Comparison of ENCODE assay signal across 1 cellular context in genomic region chr19:45881909-45882528, GRCh38.
TF ChIP-seq lines count a peak whose summit lies in the region.

No MANE protein-coding gene starts in this region.

TF ChIP-seq in HepG2, 621 proteins besides CTCF, POLR2A, EP300 and RAD21 (continued from another document and continues in another):
- TF ChIP-seq, protein P1, sequence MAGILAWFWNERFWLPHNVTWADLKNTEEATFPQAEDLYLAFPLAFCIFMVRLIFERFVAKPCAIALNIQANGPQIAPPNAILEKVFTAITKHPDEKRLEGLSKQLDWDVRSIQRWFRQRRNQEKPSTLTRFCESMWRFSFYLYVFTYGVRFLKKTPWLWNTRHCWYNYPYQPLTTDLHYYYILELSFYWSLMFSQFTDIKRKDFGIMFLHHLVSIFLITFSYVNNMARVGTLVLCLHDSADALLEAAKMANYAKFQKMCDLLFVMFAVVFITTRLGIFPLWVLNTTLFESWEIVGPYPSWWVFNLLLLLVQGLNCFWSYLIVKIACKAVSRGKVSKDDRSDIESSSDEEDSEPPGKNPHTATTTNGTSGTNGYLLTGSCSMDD (CRISPR knock-in tag; IDR thresholded peaks at IDR 0.05) = no peak
- TF ChIP-seq ZNF232 (CRISPR knock-in tag; IDR thresholded peaks at IDR 0.05; ENCODE audit: borderline replicate concordance) (no peak), MAFF (IDR thresholded peaks at IDR 0.05; ENCODE audit: low read depth, low read length) (no peak), ZNF597 (CRISPR knock-in tag; IDR thresholded peaks at IDR 0.05) (no peak), ZNF772 (CRISPR knock-in tag; IDR thresholded peaks at IDR 0.05) (no peak; the same call in 1 of the 2 replicates), MTA1 (CRISPR knock-in tag; IDR thresholded peaks at IDR 0.05; ENCODE audit: borderline replicate concordance) (no peak), GLMP (CRISPR knock-in tag; IDR thresholded peaks at IDR 0.05; ENCODE audit: borderline replicate concordance) (no peak), ZNF432 (CRISPR knock-in tag; IDR thresholded peaks at IDR 0.05; ENCODE audit: borderline replicate concordance) (no peak), ZNF839 (CRISPR knock-in tag; IDR thresholded peaks at IDR 0.05; ENCODE audit: borderline replicate concordance) (peak; percentile 6; the same call in 1 of the 2 replicates), SALL1 (CRISPR knock-in tag; IDR thresholded peaks at IDR 0.05) (peak; percentile 56; the same call in 1 of the 2 replicates), DPF2 (CRISPR knock-in tag; IDR thresholded peaks at IDR 0.05; ENCODE audit: borderline replicate concordance, low read depth) (peak; percentile 29; the same call in 1 of the 2 replicates), ZNF784 (CRISPR knock-in tag; IDR thresholded peaks at IDR 0.05; ENCODE audit: borderline replicate concordance) (no peak), ZNF292 (CRISPR knock-in tag; IDR thresholded peaks at IDR 0.05; ENCODE audit: borderline replicate concordance, low read depth) (no peak), AGO2 (optimal IDR thresholded peaks at IDR 0.05; ENCODE audit: low read depth, low read length) (no peak), NR2F1 (CRISPR knock-in tag; IDR thresholded peaks at IDR 0.05) (peak in 1 of 2 experiments; percentile 19; a peak in 2 of 4 replicates), ELF3 (CRISPR knock-in tag; IDR thresholded peaks at IDR 0.05) (peak; percentile 66), KLF12 (CRISPR knock-in tag; IDR thresholded peaks at IDR 0.05; ENCODE audit: borderline replicate concordance) (peak; percentile 52; the same call in 1 of the 2 replicates), JUND (CRISPR knock-in tag; IDR thresholded peaks at IDR 0.05) (no peak), GABPA (IDR thresholded peaks at IDR 0.05; ENCODE audit: low read depth, low read length) (no peak), GABPA (CRISPR knock-in tag; IDR thresholded peaks at IDR 0.05; ENCODE audit: low read depth) (0 out of 2 replicates have a peak, but pooled peaks have one; percentile 39), CCDC6 (CRISPR knock-in tag; IDR thresholded peaks at IDR 0.05) (no peak), ZNF30 (CRISPR knock-in tag; IDR thresholded peaks at IDR 0.05) (no peak), ZNF337 (CRISPR knock-in tag; IDR thresholded peaks at IDR 0.05; ENCODE audit: borderline replicate concordance, low read depth) (no peak), ZNF331 (CRISPR knock-in tag; IDR thresholded peaks at IDR 0.05) (no peak; the same call in 1 of the 2 replicates), CHD4 (IDR thresholded peaks at IDR 0.05; ENCODE audit: borderline replicate concordance, low read length) (no peak), HIC2 (CRISPR knock-in tag; IDR thresholded peaks at IDR 0.05; ENCODE audit: low read depth) (peak; percentile 71), ZNF589 (CRISPR knock-in tag; conservative IDR thresholded peaks at IDR 0.05) (peak; percentile 52; the same call in 1 of the 2 replicates), SETDB1 (CRISPR knock-in tag; IDR thresholded peaks at IDR 0.05; ENCODE audit: borderline replicate concordance) (no peak), ZNF510 (CRISPR knock-in tag; IDR thresholded peaks at IDR 0.05; ENCODE audit: low read depth) (no peak), FOXA3 (CRISPR knock-in tag; IDR thresholded peaks at IDR 0.05) (peak; percentile 77; the same call in 1 of the 2 replicates), EEA1 (CRISPR knock-in tag; IDR thresholded peaks at IDR 0.05; ENCODE audit: borderline replicate concordance) (peak; percentile 85), SP1 (IDR thresholded peaks at IDR 0.05) (no peak), SP1 (CRISPR knock-in tag; IDR thresholded peaks at IDR 0.05) (peak; percentile 31; the same call in 1 of the 2 replicates), ZNF431 (CRISPR knock-in tag; IDR thresholded peaks at IDR 0.05; ENCODE audit: borderline replicate concordance, low read depth) (no peak), ATF4 (CRISPR knock-in tag; IDR thresholded peaks at IDR 0.05) (peak in 1 of 2 experiments; percentile 34; a peak in 1 of 4 replicates), HCFC1 (IDR thresholded peaks at IDR 0.05; ENCODE audit: low read depth, low read length) (no peak)
- TF ChIP-seq, protein P2, sequence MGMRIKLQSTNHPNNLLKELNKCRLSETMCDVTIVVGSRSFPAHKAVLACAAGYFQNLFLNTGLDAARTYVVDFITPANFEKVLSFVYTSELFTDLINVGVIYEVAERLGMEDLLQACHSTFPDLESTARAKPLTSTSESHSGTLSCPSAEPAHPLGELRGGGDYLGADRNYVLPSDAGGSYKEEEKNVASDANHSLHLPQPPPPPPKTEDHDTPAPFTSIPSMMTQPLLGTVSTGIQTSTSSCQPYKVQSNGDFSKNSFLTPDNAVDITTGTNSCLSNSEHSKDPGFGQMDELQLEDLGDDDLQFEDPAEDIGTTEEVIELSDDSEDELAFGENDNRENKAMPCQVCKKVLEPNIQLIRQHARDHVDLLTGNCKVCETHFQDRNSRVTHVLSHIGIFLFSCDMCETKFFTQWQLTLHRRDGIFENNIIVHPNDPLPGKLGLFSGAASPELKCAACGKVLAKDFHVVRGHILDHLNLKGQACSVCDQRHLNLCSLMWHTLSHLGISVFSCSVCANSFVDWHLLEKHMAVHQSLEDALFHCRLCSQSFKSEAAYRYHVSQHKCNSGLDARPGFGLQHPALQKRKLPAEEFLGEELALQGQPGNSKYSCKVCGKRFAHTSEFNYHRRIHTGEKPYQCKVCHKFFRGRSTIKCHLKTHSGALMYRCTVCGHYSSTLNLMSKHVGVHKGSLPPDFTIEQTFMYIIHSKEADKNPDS (CRISPR knock-in tag; IDR thresholded peaks at IDR 0.05) = no peak
- TF ChIP-seq, protein P3, sequence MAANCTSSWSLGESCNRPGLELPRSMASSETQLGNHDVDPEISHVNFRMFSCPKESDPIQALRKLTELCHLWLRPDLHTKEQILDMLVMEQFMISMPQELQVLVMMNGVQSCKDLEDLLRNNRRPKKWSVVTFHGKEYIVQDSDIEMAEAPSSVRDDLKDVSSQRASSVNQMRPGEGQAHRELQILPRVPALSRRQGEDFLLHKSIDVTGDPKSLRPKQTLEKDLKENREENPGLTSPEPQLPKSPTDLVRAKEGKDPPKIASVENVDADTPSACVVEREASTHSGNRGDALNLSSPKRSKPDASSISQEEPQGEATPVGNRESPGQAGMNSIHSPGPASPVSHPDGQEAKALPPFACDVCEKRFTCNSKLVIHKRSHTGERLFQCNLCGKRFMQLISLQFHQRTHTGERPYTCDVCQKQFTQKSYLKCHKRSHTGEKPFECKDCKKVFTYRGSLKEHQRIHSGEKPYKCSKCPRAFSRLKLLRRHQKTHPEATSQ (CRISPR knock-in tag; IDR thresholded peaks at IDR 0.05; ENCODE audit: borderline replicate concordance) = 0 out of 2 replicates have a peak, but pooled peaks have one; percentile 64
- TF ChIP-seq, protein P4, sequence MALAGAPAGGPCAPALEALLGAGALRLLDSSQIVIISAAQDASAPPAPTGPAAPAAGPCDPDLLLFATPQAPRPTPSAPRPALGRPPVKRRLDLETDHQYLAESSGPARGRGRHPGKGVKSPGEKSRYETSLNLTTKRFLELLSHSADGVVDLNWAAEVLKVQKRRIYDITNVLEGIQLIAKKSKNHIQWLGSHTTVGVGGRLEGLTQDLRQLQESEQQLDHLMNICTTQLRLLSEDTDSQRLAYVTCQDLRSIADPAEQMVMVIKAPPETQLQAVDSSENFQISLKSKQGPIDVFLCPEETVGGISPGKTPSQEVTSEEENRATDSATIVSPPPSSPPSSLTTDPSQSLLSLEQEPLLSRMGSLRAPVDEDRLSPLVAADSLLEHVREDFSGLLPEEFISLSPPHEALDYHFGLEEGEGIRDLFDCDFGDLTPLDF (CRISPR knock-in tag; IDR thresholded peaks at IDR 0.05) = no peak
- TF ChIP-seq, protein P5, sequence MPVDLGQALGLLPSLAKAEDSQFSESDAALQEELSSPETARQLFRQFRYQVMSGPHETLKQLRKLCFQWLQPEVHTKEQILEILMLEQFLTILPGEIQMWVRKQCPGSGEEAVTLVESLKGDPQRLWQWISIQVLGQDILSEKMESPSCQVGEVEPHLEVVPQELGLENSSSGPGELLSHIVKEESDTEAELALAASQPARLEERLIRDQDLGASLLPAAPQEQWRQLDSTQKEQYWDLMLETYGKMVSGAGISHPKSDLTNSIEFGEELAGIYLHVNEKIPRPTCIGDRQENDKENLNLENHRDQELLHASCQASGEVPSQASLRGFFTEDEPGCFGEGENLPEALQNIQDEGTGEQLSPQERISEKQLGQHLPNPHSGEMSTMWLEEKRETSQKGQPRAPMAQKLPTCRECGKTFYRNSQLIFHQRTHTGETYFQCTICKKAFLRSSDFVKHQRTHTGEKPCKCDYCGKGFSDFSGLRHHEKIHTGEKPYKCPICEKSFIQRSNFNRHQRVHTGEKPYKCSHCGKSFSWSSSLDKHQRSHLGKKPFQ (CRISPR knock-in tag; IDR thresholded peaks at IDR 0.05; ENCODE audit: insufficient replicate concordance) = peak; percentile 23
- TF ChIP-seq, protein P6, sequence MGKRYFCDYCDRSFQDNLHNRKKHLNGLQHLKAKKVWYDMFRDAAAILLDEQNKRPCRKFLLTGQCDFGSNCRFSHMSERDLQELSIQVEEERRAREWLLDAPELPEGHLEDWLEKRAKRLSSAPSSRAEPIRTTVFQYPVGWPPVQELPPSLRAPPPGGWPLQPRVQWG (CRISPR knock-in tag; IDR thresholded peaks at IDR 0.05; ENCODE audit: borderline replicate concordance, low read depth) = no peak
- TF ChIP-seq, protein P7, sequence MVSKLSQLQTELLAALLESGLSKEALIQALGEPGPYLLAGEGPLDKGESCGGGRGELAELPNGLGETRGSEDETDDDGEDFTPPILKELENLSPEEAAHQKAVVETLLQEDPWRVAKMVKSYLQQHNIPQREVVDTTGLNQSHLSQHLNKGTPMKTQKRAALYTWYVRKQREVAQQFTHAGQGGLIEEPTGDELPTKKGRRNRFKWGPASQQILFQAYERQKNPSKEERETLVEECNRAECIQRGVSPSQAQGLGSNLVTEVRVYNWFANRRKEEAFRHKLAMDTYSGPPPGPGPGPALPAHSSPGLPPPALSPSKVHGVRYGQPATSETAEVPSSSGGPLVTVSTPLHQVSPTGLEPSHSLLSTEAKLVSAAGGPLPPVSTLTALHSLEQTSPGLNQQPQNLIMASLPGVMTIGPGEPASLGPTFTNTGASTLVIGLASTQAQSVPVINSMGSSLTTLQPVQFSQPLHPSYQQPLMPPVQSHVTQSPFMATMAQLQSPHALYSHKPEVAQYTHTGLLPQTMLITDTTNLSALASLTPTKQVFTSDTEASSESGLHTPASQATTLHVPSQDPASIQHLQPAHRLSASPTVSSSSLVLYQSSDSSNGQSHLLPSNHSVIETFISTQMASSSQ (IDR thresholded peaks at IDR 0.05; ENCODE audit: low read depth) = peak; percentile 99
- TF ChIP-seq, protein P7 (CRISPR knock-in tag; IDR thresholded peaks at IDR 0.05; ENCODE audit: borderline replicate concordance) = peak; percentile 100
